1 cellular context compared by ENCODE assay signal in the genomic region with DNA sequence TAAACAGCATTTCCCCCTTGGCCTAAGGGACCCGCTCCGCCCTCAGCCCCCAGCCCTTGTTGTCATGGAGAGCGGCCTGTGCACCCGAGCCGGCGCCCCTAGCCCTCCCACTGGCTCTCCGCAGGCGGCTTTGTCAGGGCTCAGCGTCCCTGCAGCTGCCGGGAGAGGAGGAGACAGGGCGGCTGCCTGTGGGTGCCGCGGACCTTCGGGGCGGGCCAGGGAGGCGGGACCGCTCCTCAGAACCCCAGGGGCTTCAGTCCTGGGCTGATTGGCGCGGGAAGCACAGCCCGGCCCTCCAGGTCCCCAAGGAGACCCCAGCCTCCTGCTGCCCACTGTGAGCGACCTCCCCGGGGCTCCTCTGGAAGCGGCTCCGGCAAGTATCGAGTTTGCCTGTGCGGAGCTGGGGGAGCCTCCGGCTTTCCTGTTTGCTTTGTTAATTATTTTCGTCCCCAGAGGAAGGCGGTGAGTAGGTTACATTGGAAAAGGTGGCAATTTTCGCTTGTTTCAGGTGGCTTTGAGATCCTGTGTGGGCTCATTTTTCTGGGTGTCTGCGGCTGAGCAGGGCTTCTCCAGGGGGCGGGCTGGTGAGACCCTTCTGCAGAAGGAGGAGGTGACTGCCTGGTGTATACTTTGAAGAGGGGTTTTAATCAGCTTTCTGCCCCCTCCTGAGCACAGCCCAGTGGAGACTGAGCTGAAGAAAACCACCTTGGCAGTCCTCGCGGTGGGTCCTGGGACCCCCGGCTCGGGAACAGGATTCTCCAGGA.
TF ChIP-seq lines count a peak whose summit lies in the region.

A gene with protein sequence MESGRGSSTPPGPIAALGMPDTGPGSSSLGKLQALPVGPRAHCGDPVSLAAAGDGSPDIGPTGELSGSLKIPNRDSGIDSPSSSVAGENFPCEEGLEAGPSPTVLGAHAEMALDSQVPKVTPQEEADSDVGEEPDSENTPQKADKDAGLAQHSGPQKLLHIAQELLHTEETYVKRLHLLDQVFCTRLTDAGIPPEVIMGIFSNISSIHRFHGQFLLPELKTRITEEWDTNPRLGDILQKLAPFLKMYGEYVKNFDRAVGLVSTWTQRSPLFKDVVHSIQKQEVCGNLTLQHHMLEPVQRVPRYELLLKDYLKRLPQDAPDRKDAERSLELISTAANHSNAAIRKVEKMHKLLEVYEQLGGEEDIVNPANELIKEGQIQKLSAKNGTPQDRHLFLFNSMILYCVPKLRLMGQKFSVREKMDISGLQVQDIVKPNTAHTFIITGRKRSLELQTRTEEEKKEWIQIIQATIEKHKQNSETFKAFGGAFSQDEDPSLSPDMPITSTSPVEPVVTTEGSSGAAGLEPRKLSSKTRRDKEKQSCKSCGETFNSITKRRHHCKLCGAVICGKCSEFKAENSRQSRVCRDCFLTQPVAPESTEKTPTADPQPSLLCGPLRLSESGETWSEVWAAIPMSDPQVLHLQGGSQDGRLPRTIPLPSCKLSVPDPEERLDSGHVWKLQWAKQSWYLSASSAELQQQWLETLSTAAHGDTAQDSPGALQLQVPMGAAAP (plus strand): TSS at position 256 of the 764 bp plus-strand sequence. CDS start 28,734 bp downstream, outside the sequence.

TF ChIP-seq in K562, 482 proteins besides CTCF, POLR2A, EP300 and RAD21:
- no peak for TF ChIP-seq POLR2AphosphoS5 (IDR thresholded peaks at IDR 0.05; ENCODE audit: control insufficient read depth, insufficient read depth, low read depth, low read length)
- no peak for TF ChIP-seq XRCC4 (IDR thresholded peaks at IDR 0.05; ENCODE audit: extremely low read depth, insufficient read depth, insufficient read length)
- no peak for TF ChIP-seq RBFOX2 (IDR thresholded peaks at IDR 0.05; ENCODE audit: low read depth, low read length)
- TF ChIP-seq ZFX (CRISPR knock-in tag; IDR thresholded peaks at IDR 0.05), result no peak
- no peak for TF ChIP-seq ATF4 (CRISPR knock-in tag; IDR thresholded peaks at IDR 0.05)
- TF ChIP-seq SAFB (IDR thresholded peaks at IDR 0.05; ENCODE audit: borderline replicate concordance, low read depth, low read length), result no peak
- TF ChIP-seq KAT2B (IDR thresholded peaks at IDR 0.05; ENCODE audit: low read depth, low read length), result no peak
- no peak for TF ChIP-seq HMG20A (CRISPR knock-in tag; conservative IDR thresholded peaks at IDR 0.05)
- TF ChIP-seq PHF8 (IDR thresholded peaks at IDR 0.05; ENCODE audit: borderline replicate concordance, low read length), result no peak
- TF ChIP-seq SREBF2 (CRISPR knock-in tag; IDR thresholded peaks at IDR 0.05), result no peak
